In the genomic region with DNA sequence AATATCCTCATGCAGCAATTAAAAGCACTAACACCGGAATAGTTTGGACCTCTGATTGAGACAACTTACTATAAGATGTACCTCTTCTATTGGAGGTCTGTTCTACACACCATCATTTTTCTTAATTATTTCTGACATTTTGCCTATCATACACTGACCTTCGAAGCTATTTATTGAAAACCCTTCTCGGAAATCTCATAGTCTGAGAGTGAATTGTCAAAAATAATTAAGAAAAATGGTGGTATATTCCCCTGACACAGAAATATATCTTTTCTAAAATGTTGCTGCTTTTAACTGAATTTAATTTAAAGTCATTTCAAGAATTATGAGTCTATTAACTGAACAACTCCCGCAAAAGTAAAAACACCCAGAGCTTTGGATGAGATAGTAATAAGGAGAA, we compare ENCODE assay signal across 1 cellular context.
TF ChIP-seq lines count a peak whose summit lies in the region.

No MANE protein-coding gene starts in this region.

TF ChIP-seq in WTC11, 78 proteins besides CTCF, POLR2A, EP300 and RAD21 (continued from another document):
- TF ChIP-seq, protein P1, sequence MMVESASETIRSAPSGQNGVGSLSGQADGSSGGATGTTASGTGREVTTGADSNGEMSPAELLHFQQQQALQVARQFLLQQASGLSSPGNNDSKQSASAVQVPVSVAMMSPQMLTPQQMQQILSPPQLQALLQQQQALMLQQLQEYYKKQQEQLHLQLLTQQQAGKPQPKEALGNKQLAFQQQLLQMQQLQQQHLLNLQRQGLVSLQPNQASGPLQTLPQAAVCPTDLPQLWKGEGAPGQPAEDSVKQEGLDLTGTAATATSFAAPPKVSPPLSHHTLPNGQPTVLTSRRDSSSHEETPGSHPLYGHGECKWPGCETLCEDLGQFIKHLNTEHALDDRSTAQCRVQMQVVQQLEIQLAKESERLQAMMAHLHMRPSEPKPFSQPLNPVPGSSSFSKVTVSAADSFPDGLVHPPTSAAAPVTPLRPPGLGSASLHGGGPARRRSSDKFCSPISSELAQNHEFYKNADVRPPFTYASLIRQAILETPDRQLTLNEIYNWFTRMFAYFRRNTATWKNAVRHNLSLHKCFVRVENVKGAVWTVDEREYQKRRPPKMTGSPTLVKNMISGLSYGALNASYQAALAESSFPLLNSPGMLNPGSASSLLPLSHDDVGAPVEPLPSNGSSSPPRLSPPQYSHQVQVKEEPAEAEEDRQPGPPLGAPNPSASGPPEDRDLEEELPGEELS (CRISPR knock-in tag; IDR thresholded peaks at IDR 0.05) = no peak
- TF ChIP-seq, protein P2, sequence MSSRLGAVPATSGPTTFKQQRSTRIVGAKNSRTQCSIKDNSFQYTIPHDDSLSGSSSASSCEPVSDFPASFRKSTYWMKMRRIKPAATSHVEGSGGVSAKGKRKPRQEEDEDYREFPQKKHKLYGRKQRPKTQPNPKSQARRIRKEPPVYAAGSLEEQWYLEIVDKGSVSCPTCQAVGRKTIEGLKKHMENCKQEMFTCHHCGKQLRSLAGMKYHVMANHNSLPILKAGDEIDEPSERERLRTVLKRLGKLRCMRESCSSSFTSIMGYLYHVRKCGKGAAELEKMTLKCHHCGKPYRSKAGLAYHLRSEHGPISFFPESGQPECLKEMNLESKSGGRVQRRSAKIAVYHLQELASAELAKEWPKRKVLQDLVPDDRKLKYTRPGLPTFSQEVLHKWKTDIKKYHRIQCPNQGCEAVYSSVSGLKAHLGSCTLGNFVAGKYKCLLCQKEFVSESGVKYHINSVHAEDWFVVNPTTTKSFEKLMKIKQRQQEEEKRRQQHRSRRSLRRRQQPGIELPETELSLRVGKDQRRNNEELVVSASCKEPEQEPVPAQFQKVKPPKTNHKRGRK (CRISPR knock-in tag; IDR thresholded peaks at IDR 0.05; ENCODE audit: borderline replicate concordance) = no peak
- TF ChIP-seq, protein P3, sequence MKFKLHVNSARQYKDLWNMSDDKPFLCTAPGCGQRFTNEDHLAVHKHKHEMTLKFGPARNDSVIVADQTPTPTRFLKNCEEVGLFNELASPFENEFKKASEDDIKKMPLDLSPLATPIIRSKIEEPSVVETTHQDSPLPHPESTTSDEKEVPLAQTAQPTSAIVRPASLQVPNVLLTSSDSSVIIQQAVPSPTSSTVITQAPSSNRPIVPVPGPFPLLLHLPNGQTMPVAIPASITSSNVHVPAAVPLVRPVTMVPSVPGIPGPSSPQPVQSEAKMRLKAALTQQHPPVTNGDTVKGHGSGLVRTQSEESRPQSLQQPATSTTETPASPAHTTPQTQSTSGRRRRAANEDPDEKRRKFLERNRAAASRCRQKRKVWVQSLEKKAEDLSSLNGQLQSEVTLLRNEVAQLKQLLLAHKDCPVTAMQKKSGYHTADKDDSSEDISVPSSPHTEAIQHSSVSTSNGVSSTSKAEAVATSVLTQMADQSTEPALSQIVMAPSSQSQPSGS (CRISPR knock-in tag; IDR thresholded peaks at IDR 0.05; ENCODE audit: borderline replicate concordance, low read depth) = no peak
- TF ChIP-seq GTF2I (CRISPR knock-in tag; conservative IDR thresholded peaks at IDR 0.05) = no peak
- TF ChIP-seq, protein P4, sequence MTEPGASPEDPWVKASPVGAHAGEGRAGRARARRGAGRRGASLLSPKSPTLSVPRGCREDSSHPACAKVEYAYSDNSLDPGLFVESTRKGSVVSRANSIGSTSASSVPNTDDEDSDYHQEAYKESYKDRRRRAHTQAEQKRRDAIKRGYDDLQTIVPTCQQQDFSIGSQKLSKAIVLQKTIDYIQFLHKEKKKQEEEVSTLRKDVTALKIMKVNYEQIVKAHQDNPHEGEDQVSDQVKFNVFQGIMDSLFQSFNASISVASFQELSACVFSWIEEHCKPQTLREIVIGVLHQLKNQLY (CRISPR knock-in tag; IDR thresholded peaks at IDR 0.05) = no peak
- TF ChIP-seq, protein P5, sequence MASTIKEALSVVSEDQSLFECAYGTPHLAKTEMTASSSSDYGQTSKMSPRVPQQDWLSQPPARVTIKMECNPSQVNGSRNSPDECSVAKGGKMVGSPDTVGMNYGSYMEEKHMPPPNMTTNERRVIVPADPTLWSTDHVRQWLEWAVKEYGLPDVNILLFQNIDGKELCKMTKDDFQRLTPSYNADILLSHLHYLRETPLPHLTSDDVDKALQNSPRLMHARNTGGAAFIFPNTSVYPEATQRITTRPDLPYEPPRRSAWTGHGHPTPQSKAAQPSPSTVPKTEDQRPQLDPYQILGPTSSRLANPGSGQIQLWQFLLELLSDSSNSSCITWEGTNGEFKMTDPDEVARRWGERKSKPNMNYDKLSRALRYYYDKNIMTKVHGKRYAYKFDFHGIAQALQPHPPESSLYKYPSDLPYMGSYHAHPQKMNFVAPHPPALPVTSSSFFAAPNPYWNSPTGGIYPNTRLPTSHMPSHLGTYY (CRISPR knock-in tag; IDR thresholded peaks at IDR 0.05) = no peak
- TF ChIP-seq, protein P6, sequence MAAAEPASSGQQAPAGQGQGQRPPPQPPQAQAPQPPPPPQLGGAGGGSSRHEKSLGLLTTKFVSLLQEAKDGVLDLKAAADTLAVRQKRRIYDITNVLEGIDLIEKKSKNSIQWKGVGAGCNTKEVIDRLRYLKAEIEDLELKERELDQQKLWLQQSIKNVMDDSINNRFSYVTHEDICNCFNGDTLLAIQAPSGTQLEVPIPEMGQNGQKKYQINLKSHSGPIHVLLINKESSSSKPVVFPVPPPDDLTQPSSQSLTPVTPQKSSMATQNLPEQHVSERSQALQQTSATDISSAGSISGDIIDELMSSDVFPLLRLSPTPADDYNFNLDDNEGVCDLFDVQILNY (CRISPR knock-in tag; IDR thresholded peaks at IDR 0.05) = no peak
- TF ChIP-seq SOX15 (CRISPR knock-in tag; IDR thresholded peaks at IDR 0.05) = no peak
- no peak for TF ChIP-seq NFYB (CRISPR knock-in tag; conservative IDR thresholded peaks at IDR 0.05; ENCODE audit: low read depth)
